ENCODE assay signal across 8 cellular contexts in genomic region chr4:81351653-81352455, GRCh38.
A peak's percentile ranks its signal among the peaks of the same experiment; 100 is the strongest.
DNase-seq lines count a peak whose midpoint lies in the region; ATAC-seq and TF ChIP-seq lines count a peak whose summit lies in the region.

No MANE protein-coding gene starts in this region.

- H3K14ac ChIP-seq in IMR-90 (replicated peaks; ENCODE audit: low read depth, low read length), result no peak overlapping the region

- peak; percentile 87 for ATAC-seq in GM21526 (IDR thresholded peaks at IDR 0.05; ENCODE audit: low FRiP score, unreplicated experiment)
- peak; percentile 79 for ATAC-seq in IMR-90 (ENCODE audit: low read depth)
- ATAC-seq in Panc1, result peak; percentile 80

- peak overlapping the region; percentile 71 for H2BK5ac ChIP-seq in IMR-90 (ENCODE audit: low read depth, low read length, poor library complexity, severe bottlenecking)

- H3K4me2 ChIP-seq in IMR-90 (ENCODE audit: low read depth, low read length) (no peak overlapping the region), osteoblast (ENCODE audit: insufficient read depth, low read length) (no peak overlapping the region)

- H3K4me3 ChIP-seq in IMR-90 (ENCODE audit: insufficient read depth, low read depth, low read length), result no peak overlapping the region
- H3K4me3 ChIP-seq in Panc1 (ENCODE audit: low read depth in 2 of 2, low read length in 2 of 2), result no peak overlapping the region
- no peak overlapping the region for H3K4me3 ChIP-seq in osteoblast (ENCODE audit: insufficient read depth, low read length)
- no peak overlapping the region for H3K4me3 ChIP-seq in tibial artery

- no CpG with 5 or more reads among the region's 11 CpGs for whole genome bisulfite sequencing in IMR-90 (ENCODE audit: extremely low coverage in 2 of 2, insufficient read length in 1 of 2), 2 experiments

- peak; percentile 91 for TF ChIP-seq CTCF in IMR-90 (conservative IDR thresholded peaks at IDR 0.05; ENCODE audit: low read depth, low read length)
- TF ChIP-seq CTCF in Panc1 (IDR thresholded peaks at IDR 0.05), result peak; percentile 84
- peak; percentile 95 for TF ChIP-seq CTCF in osteoblast (IDR thresholded peaks at IDR 0.05; ENCODE audit: extremely low read depth, low read depth, low read length)
- TF ChIP-seq CTCF in tibial artery (IDR thresholded peaks at IDR 0.05), result peak; percentile 52 to 82

- intact Hi-C loops in IMR-90 (cut with micrococcal nuclease) (loop anchor here (1.0 kb wide), 2 partner anchors 136 to 283 kb away; no protein-coding TSS in a partner anchor), Panc1 (cut with micrococcal nuclease; ENCODE audit: unreplicated experiment) (loop anchor here (1.0 to 5.0 kb wide), 2 partner anchors 283 to 995 kb away; no protein-coding TSS in a partner anchor), tibial artery (cut with DNase I; ENCODE audit: low total_unique reads) (loop anchor here (10.0 kb wide), 1 partner anchor 277 kb away; no protein-coding TSS in a partner anchor)

- TF ChIP-seq RAD21 in IMR-90 (IDR thresholded peaks at IDR 0.05; ENCODE audit: low read length), result peak; percentile 81

- POLR2A ChIA-PET in IMR-90 (lab: Charles Lee; ENCODE audit: unreplicated experiment) (no interaction called here), Panc1 (lab: Charles Lee) (no interaction called here)

- no peaks in the 10 kb centered on the region for H3K27me3 ChIP-seq in IMR-90 (ENCODE audit: control insufficient read depth, insufficient read depth, low read length)
- H3K27me3 ChIP-seq in Panc1 (ENCODE audit: control insufficient read depth, insufficient read depth, low read length), result no peaks in the 10 kb centered on the region
- no peaks in the 10 kb centered on the region for H3K27me3 ChIP-seq in osteoblast (ENCODE audit: insufficient read depth, low read length)
- H3K27me3 ChIP-seq in tibial artery, result no peaks in the 10 kb centered on the region

- H4K5ac ChIP-seq in IMR-90 (ENCODE audit: low read depth, low read length), result no peak overlapping the region

- no peak overlapping the region for H3K27ac ChIP-seq in IMR-90 (ENCODE audit: insufficient read depth, low read length)
- no peak overlapping the region for H3K27ac ChIP-seq in Panc1 (ENCODE audit: low read length)
- no peak overlapping the region for H3K27ac ChIP-seq in osteoblast (ENCODE audit: low read depth, low read length)
- no peak overlapping the region for H3K27ac ChIP-seq in tibial artery

- H3K9me3 ChIP-seq in IMR-90 (ENCODE audit: control insufficient read depth, insufficient read depth, low read length) (no peaks in the 10 kb centered on the region), Panc1 (ENCODE audit: control insufficient read depth, insufficient read depth, low read depth, low read length) (no peaks in the 10 kb centered on the region), osteoblast (ENCODE audit: low read depth, low read length) (no peaks in the 10 kb centered on the region), tibial artery (no peaks in the 10 kb centered on the region)

- peak overlapping the region; percentile 66; the same call in 1 of the 2 replicates for H2BK20ac ChIP-seq in IMR-90 (ENCODE audit: low read depth, low read length)

- dilution Hi-C loops in IMR-90 (cut with HindIII; ENCODE audit: low sequenced_read_pairs, unreplicated experiment), result no loop called here

- H4K20me1 ChIP-seq in IMR-90 (ENCODE audit: insufficient read depth, low read length) (no peaks in the 10 kb centered on the region), osteoblast (ENCODE audit: insufficient read depth, low read length) (no peaks in the 10 kb centered on the region)

- H3K23ac ChIP-seq in IMR-90 (ENCODE audit: low read depth, low read length), result no peak overlapping the region

- H3K79me2 ChIP-seq in osteoblast (ENCODE audit: insufficient read depth, low read length), result no peaks in the 10 kb centered on the region

- H4K91ac ChIP-seq in IMR-90 (ENCODE audit: insufficient read depth, low read depth, low read length), result no peak overlapping the region

- no peak overlapping the region for H4K8ac ChIP-seq in IMR-90 (ENCODE audit: low read depth in 2 of 2, low read length in 2 of 2)

- H3K79me1 ChIP-seq in IMR-90 (ENCODE audit: low read depth in 1 of 2, low read length in 2 of 2), result no peaks in the 10 kb centered on the region

- H3K36me3 ChIP-seq in IMR-90 (ENCODE audit: control insufficient read depth, insufficient read depth, low read length) (no peaks in the 10 kb centered on the region), Panc1 (ENCODE audit: control insufficient read depth, insufficient read depth, low read length) (no peaks in the 10 kb centered on the region), osteoblast (ENCODE audit: insufficient read depth, low read length) (no peaks in the 10 kb centered on the region), tibial artery (no peaks in the 10 kb centered on the region)

- no peak overlapping the region for H3K9ac ChIP-seq in IMR-90 (ENCODE audit: low read depth, low read length)

- H3K4me1 ChIP-seq in IMR-90 (ENCODE audit: control insufficient read depth, insufficient read depth, low read length), result peaks cover 4% of the 10 kb centered on the region
- no peaks in the 10 kb centered on the region for H3K4me1 ChIP-seq in Panc1 (ENCODE audit: control insufficient read depth, insufficient read depth, low read length)
- no peaks in the 10 kb centered on the region for H3K4me1 ChIP-seq in osteoblast (ENCODE audit: insufficient read depth, low read length)
- H3K4me1 ChIP-seq in tibial artery, result no peaks in the 10 kb centered on the region

- CTCF ChIA-PET in IMR-90 (lab: Yijun Ruan, JAX) (interaction anchor here (0.6 to 2.1 kb wide), 13 partner anchors 18 to 286 kb away, joined by 3 to 30 read pairs (median 4); partner anchors contain the start of gene PRKG2), Panc1 (lab: Charles Lee) (interaction anchor here (0.5 to 1.9 kb wide), 6 partner anchors 35 to 1138 kb away, joined by 3 to 12 read pairs (median 4); no protein-coding TSS in a partner anchor)

- no peak for TF ChIP-seq POLR2A in IMR-90 (IDR thresholded peaks at IDR 0.05; ENCODE audit: low read depth, low read length)

- H2AK9ac ChIP-seq in IMR-90 (replicated peaks; ENCODE audit: low read depth, low read length, poor library complexity), result no peak overlapping the region

- H3K18ac ChIP-seq in IMR-90 (ENCODE audit: low read depth, low read length), result peak overlapping the region; percentile 1; the same call in 1 of the 2 replicates

- in situ Hi-C loops in IMR-90 (cut with MboI; ENCODE audit: low sequenced_read_pairs) (loop anchor here (5.0 to 10.0 kb wide), 2 partner anchors 285 to 977 kb away; no protein-coding TSS in a partner anchor), Panc1 (cut with HindIII; ENCODE audit: low pct_unique_long_range_greater_than_20kb, low sequenced_read_pairs) (no loop called here)

- H2AFZ ChIP-seq in IMR-90 (replicated peaks; ENCODE audit: low read length, poor library complexity), result no peak overlapping the region
- no peak overlapping the region for H2AFZ ChIP-seq in osteoblast (ENCODE audit: low read length)

- H3K56ac ChIP-seq in IMR-90 (ENCODE audit: extremely low read depth, insufficient read depth, low read length), result no peak overlapping the region; the same call in 1 of the 2 replicates

- H2BK15ac ChIP-seq in IMR-90 (ENCODE audit: low read depth, low read length), result no peak overlapping the region

- peak overlapping the region; percentile 21; the same call in 1 of the 2 replicates for H3K4ac ChIP-seq in IMR-90 (ENCODE audit: low read depth, low read length)

- BruUV-seq in IMR-90 (replicated peaks; lab: Mats Ljungman, UMichigan) (no TSS peak), Panc1 (replicated peaks; lab: Mats Ljungman, UMichigan) (no TSS peak)

- peak overlapping the region; percentile 58 for H2BK120ac ChIP-seq in IMR-90 (ENCODE audit: low read depth, low read length)

- peaks cover 5% of the 10 kb centered on the region for H3K9me1 ChIP-seq in IMR-90 (ENCODE audit: insufficient read depth, low read length)

- no peak overlapping the region for H2AK5ac ChIP-seq in IMR-90 (ENCODE audit: low read depth, low read length)

- DNase-seq in Daoy (ENCODE audit: low read depth) (peak; percentile 48), IMR-90 (peak; percentile 78), Panc1 (ENCODE audit: low read depth, low spot score) (peak; percentile 43), activated T-helper 1 cell treated with Interleukin-2 at 50 U/mL for 16 hours (ENCODE audit: low read depth) (peak; percentile 23), fibroblast of the conjunctiva (ENCODE audit: low read depth) (peak; percentile 64), osteoblast (ENCODE audit: insufficient read length, low spot score, missing footprints) (no peak), tibial artery (peak; percentile 66 to 69)

TF ChIP-seq in IMR-90, 13 proteins besides CTCF, POLR2A, EP300 and RAD21:
- TF ChIP-seq CHD1 (IDR thresholded peaks at IDR 0.05; ENCODE audit: low read depth, low read length) (no peak), SMC3 (IDR thresholded peaks at IDR 0.05; ENCODE audit: low read depth, low read length) (peak; percentile 77), NFE2L2 (IDR thresholded peaks at IDR 0.05; ENCODE audit: low read depth, low read length) (no peak)
